29 cellular contexts compared by ENCODE assay signal in genomic region chr9:37327553-37327952, GRCh38.
A peak's percentile ranks its signal among the peaks of the same experiment; 100 is the strongest.
DNase-seq lines count a peak whose midpoint lies in the region; ATAC-seq, FAIRE-seq and TF ChIP-seq lines count a peak whose summit lies in the region.
"Had no signal": no experiment of that assay in that cellular context is flagged by ENCODE, and none has a peak within 500 bp of the region (broad histone marks: within the 10 kb centered on the region; RNA-seq: fewer than 3 reads in every experiment).

No MANE protein-coding gene starts in this region.

- intact Hi-C loops in K562 (cut with micrococcal nuclease): loop anchor here (10.0 kb wide), 1 partner anchor 203 kb away; the partner anchor contains the start of gene ZCCHC7

- no peak overlapping the region; the same call in 2 of the 3 replicates for H3K27ac ChIP-seq in K562 (ENCODE audit: extremely low read depth, low read depth, low read length)
- H3K27ac ChIP-seq: gastrocnemius medialis, right atrium auricular region, thoracic aorta had no signal

- CTCF ChIA-PET in K562 (lab: Yijun Ruan, JAX; ENCODE audit: low intra/inter-chr PET ratio): no interaction called here

- no peaks in the 10 kb centered on the region for H3K9me3 Mint-ChIP-seq in activated T-cell treated with anti-CD3 and anti-CD28 coated beads, Interleukin-2, amount 50 U/mL, for 72 hours
- H3K9me3 Mint-ChIP-seq: activated T-cell treated with anti-CD3 and anti-CD28 coated beads, Interleukin-2, amount 50 U/mL, for 24 hours; CD8-positive, alpha-beta T cell; stimulated activated naive CD8-positive, alpha-beta T cell treated with anti-CD3 and anti-CD28 coated beads, Interleukin-15, amount 100 ng/mL, for 72 hours; T-cell; WTC11 had no signal

- POLR2A ChIA-PET in K562 (lab: Yijun Ruan, JAX): interaction anchor here (1.0 to 1.8 kb wide), 2 partner anchors 10 to 23 kb away, joined by 3 to 8 read pairs; no protein-coding TSS in a partner anchor

- 84% methylated on average over 4 of the region's 4 CpGs for WGBS in K562 (ENCODE audit: insufficient coverage, low coverage, missing lambda C conversion rate)

- no peak overlapping the region for H3K9ac ChIP-seq in K562 (ENCODE audit: insufficient read depth in 1 of 2, low read depth in 2 of 2, low read length in 2 of 2)

- no peaks in the 10 kb centered on the region for H3K9me3 ChIP-seq in K562 (replicated peaks; ENCODE audit: control insufficient read depth, insufficient read depth, low read depth, low read length)
- H3K9me3 ChIP-seq: gastrocnemius medialis, right atrium auricular region, thoracic aorta had no signal

- no peak for TF ChIP-seq RAD21 in K562 (CRISPR knock-in tag; conservative IDR thresholded peaks at IDR 0.05 in 1 of 2, IDR thresholded peaks at IDR 0.05 in 1 of 2)

- BruUV-seq in K562 (replicated peaks; lab: Mats Ljungman, UMichigan): no TSS peak

- in situ Hi-C loops in K562 (cut with MboI): no loop called here

- H3K4me3 ChIP-seq in K562: no peak overlapping the region
- H3K4me3 ChIP-seq: gastrocnemius medialis, right atrium auricular region, thoracic aorta had no signal

- peak overlapping the region; percentile 19 for H3K27ac Mint-ChIP-seq in activated T-cell treated with anti-CD3 and anti-CD28 coated beads, Interleukin-2, amount 50 U/mL, for 72 hours
- H3K27ac Mint-ChIP-seq: activated T-cell treated with anti-CD3 and anti-CD28 coated beads, Interleukin-2, amount 50 U/mL, for 24 hours; CD8-positive, alpha-beta T cell; WTC11 had no signal

- H3K27me3 ChIP-seq in K562 (ENCODE audit: control insufficient read depth in 2 of 2, insufficient read depth in 2 of 2, low read length in 2 of 2): no peaks in the 10 kb centered on the region
- H3K27me3 ChIP-seq: gastrocnemius medialis, right atrium auricular region had no signal

- TF ChIP-seq POLR2A in K562 (conservative IDR thresholded peaks at IDR 0.05): no peak

- no peak for ATAC-seq in activated T-cell treated with anti-CD3 and anti-CD28 coated beads, Interleukin-2, amount 50 U/mL, for 72 hours (replicated peaks in 1 of 2)
- ATAC-seq in K562 (no peak), HG03196 (IDR thresholded peaks at IDR 0.05; ENCODE audit: unreplicated experiment) (no peak)
- ATAC-seq: CD8-positive, alpha-beta T cell; gastrocnemius medialis; left cardiac atrium; stimulated activated naive CD8-positive, alpha-beta T cell treated with anti-CD3 and anti-CD28 coated beads, Interleukin-15, amount 100 ng/mL, for 72 hours; T-cell; WTC11 had no signal

- H4K20me1 ChIP-seq in K562 (replicated peaks; ENCODE audit: control insufficient read depth, insufficient read depth, low read length): no peaks in the 10 kb centered on the region

- no peaks in the 10 kb centered on the region for H3K36me3 Mint-ChIP-seq in activated T-cell treated with anti-CD3 and anti-CD28 coated beads, Interleukin-2, amount 50 U/mL, for 72 hours (ENCODE audit: insufficient read depth in 2 of 2)
- H3K36me3 Mint-ChIP-seq: WTC11 had no signal

- peaks cover 3% of the 10 kb centered on the region; the same call in 2 of the 3 replicates for H3K79me2 ChIP-seq in K562 (ENCODE audit: control insufficient read depth, insufficient read depth, low read length)

- peaks cover 24% of the 10 kb centered on the region for H3K36me3 ChIP-seq in K562 (ENCODE audit: control insufficient read depth, insufficient read depth, low read length)
- H3K36me3 ChIP-seq: gastrocnemius medialis, right atrium auricular region, thoracic aorta had no signal

- no peak overlapping the region for H2AFZ ChIP-seq in K562 (ENCODE audit: low read depth, low read length)

- no peak for TF ChIP-seq CTCF in K562 (IDR thresholded peaks at IDR 0.05 in 2 of 3, conservative IDR thresholded peaks at IDR 0.05 in 1 of 3; ENCODE audit: insufficient read depth in 2 of 3, low read depth in 1 of 3, low read length in 3 of 3)

- H3K9me1 ChIP-seq in K562 (ENCODE audit: control insufficient read depth, insufficient read depth, low read length): no peaks in the 10 kb centered on the region

- no peaks in the 10 kb centered on the region for H3K4me1 Mint-ChIP-seq in activated T-cell treated with anti-CD3 and anti-CD28 coated beads, Interleukin-2, amount 50 U/mL, for 72 hours (ENCODE audit: low read depth)

- TF ChIP-seq EP300 in K562 (IDR thresholded peaks at IDR 0.05; ENCODE audit: low read length): no peak

- 0 out of 5 replicates have a peak, but pooled peaks cover 0 to 2% of the 10 kb centered on the region in 2 experiments for H3K4me1 ChIP-seq in K562 (replicated peaks in 1 of 2; ENCODE audit: control insufficient read depth in 2 of 2, insufficient read depth in 2 of 2, low read length in 2 of 2)
- H3K4me1 ChIP-seq: gastrocnemius medialis, right atrium auricular region had no signal

- H3K4me3 Mint-ChIP-seq in activated T-cell treated with anti-CD3 and anti-CD28 coated beads, Interleukin-2, amount 50 U/mL, for 72 hours: no peak overlapping the region
- H3K4me3 Mint-ChIP-seq: activated T-cell treated with anti-CD3 and anti-CD28 coated beads, Interleukin-2, amount 50 U/mL, for 24 hours; CD8-positive, alpha-beta T cell; stimulated activated naive CD8-positive, alpha-beta T cell treated with anti-CD3 and anti-CD28 coated beads, Interleukin-15, amount 100 ng/mL, for 72 hours; T-cell; WTC11 had no signal

- no peak overlapping the region for H3K4me2 ChIP-seq in K562 (ENCODE audit: insufficient read depth, low read length)

- peak; percentile 6 for FAIRE-seq in K562 (lab: Jason Lieb, UNC)

- DNase-seq in activated T-cell treated with anti-CD3 and anti-CD28 coated beads, Interleukin-2, amount 50 U/mL, for 72 hours: no peak
- no peak for DNase-seq in activated T-cell treated with anti-CD3 and anti-CD28 coated beads, Interleukin-2, amount 50 U/mL, for 48 hours
- peak; percentile 59 for DNase-seq in NAMALWA (ENCODE audit: low spot score)
- no peak for DNase-seq in K562 (ENCODE audit: extremely low read depth in 1 of 4, low spot score in 3 of 4)
- peak; percentile 13 for DNase-seq in retina
- DNase-seq in iPS-NIHi7 (ENCODE audit: extremely low spot score): no peak
- DNase-seq in midbrain (lab: John Stamatoyannopoulos, UW): no peak
- DNase-seq: 8988T; activated CD4-positive, alpha-beta T cell treated with anti-CD3 and anti-CD28 coated beads, Interleukin-2, amount 50 U/mL, for 1 hour; activated T-cell treated with anti-CD3 and anti-CD28 coated beads, Interleukin-2, amount 50 U/mL, for 24 hours; amniotic stem cell; CD8-positive, alpha-beta T cell; DMS 273 treated with DMSO at 0.1 percent for 48 hours; EL; gastrocnemius medialis; HCEC 1CT; left cardiac atrium; MV-4-11; NCI-H146; NCI-H2107; NCI-H446; NCI-H774; stimulated activated CD4-positive, alpha-beta T cell treated with anti-CD3 and anti-CD28 coated beads, Interleukin-1b, Interleukin-23, amount 100 ng/mL, for 48 hours; stimulated activated naive CD8-positive, alpha-beta T cell treated with anti-CD3 and anti-CD28 coated beads, Interleukin-15, amount 100 ng/mL, for 72 hours; T-cell had no signal

- no peaks in the 10 kb centered on the region for H3K27me3 Mint-ChIP-seq in activated T-cell treated with anti-CD3 and anti-CD28 coated beads, Interleukin-2, amount 50 U/mL, for 72 hours (ENCODE audit: low read depth)
- H3K27me3 Mint-ChIP-seq: activated T-cell treated with anti-CD3 and anti-CD28 coated beads, Interleukin-2, amount 50 U/mL, for 24 hours; stimulated activated naive CD8-positive, alpha-beta T cell treated with anti-CD3 and anti-CD28 coated beads, Interleukin-15, amount 100 ng/mL, for 72 hours; T-cell had no signal

TF ChIP-seq in K562, 482 proteins besides CTCF, POLR2A, EP300 and RAD21:
- no peak for TF ChIP-seq SUPT5H (IDR thresholded peaks at IDR 0.05)
- TF ChIP-seq TEAD1 (CRISPR knock-in tag; IDR thresholded peaks at IDR 0.05): no peak
- TF ChIP-seq ZKSCAN3 (CRISPR knock-in tag; IDR thresholded peaks at IDR 0.05): no peak
- no peak for TF ChIP-seq RFX5 (IDR thresholded peaks at IDR 0.05; ENCODE audit: low read depth, low read length)
- no peak for TF ChIP-seq CBX2 (IDR thresholded peaks at IDR 0.05; ENCODE audit: insufficient read depth, low read length, poor library complexity, severe bottlenecking)
- no peak for TF ChIP-seq ZKSCAN8 (CRISPR knock-in tag; IDR thresholded peaks at IDR 0.05)
- TF ChIP-seq GABPB2 (CRISPR knock-in tag; conservative IDR thresholded peaks at IDR 0.05): no peak
- TF ChIP-seq POLR2AphosphoS2 (IDR thresholded peaks at IDR 0.05; ENCODE audit: low read length): no peak

Comparison
In these comparisons a context has a peak if more than half of its experiments do, and no peak if none do; other contexts are left out.
1. DNase-seq: peak in NAMALWA (single experiment) and retina (single experiment); none in activated T-cell treated with anti-CD3 and anti-CD28 coated beads, Interleukin-2, amount 50 U/mL, for 72 hours (0 of 2), activated T-cell treated with anti-CD3 and anti-CD28 coated beads, Interleukin-2, amount 50 U/mL, for 48 hours (0 of 2), K562 (0 of 4), iPS-NIHi7 (single experiment) and midbrain (single experiment).